ENCODE assay signal across 12 cellular contexts in the genomic region with DNA sequence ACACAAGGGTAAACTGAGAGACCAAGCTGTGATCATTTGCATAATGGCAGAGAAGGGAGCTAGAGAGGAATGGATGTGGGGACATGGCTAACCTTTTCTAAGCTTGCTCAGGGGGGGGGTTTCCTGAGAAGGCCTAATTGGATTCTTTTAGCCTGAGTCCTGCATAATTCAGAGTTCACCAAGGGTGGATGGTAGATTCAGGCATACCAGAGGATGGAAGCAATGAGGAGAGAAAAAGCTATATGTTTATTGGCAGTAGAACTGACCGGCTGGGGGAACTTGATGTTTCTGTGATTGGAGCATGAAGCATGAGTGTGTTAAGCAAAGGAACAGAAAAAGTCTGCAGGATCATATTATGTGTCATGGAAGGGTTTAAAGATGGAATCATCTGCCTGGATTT.
"Had no signal": no experiment of that assay in that cellular context is flagged by ENCODE, and none has a peak within 500 bp of the region (broad histone marks: within the 10 kb centered on the region; RNA-seq: fewer than 3 reads in every experiment).

No MANE protein-coding gene starts in this region.

- H3K27ac ChIP-seq: ascending aorta, spleen, testis, upper lobe of left lung had no signal

- H3K4me1 ChIP-seq: spleen, testis, upper lobe of left lung had no signal

- DNase-seq: activated CD4-positive, alpha-beta T cell treated with anti-CD3 and anti-CD28 coated beads, Interleukin-2, amount 50 U/mL, for 1 hour; activated CD8-positive, alpha-beta memory T cell treated with anti-CD3 and anti-CD28 coated beads for 24 hours; activated naive CD4-positive, alpha-beta T cell treated with Interleukin-2 at 50 U/mL for 16 hours; left ventricle myocardium superior; spleen; stimulated activated naive CD8-positive, alpha-beta T cell treated with anti-CD3 and anti-CD28 coated beads, Interleukin-15, amount 100 ng/mL, for 72 hours; SW 1271; testis; upper lobe of left lung had no signal

- H3K4me3 ChIP-seq: ascending aorta, spleen, testis, upper lobe of left lung had no signal

- H3K36me3 ChIP-seq: ascending aorta, spleen, upper lobe of left lung had no signal

- H3K9me3 ChIP-seq: ascending aorta, spleen, testis, upper lobe of left lung had no signal

- ATAC-seq: activated CD4-positive, CD25-positive, alpha-beta regulatory T cell treated with anti-CD3 and anti-CD28 coated beads, Interleukin-2, amount 50 U/mL, for 24 hours; left ventricle myocardium superior; sciatic nerve; stimulated activated naive CD8-positive, alpha-beta T cell treated with anti-CD3 and anti-CD28 coated beads, Interleukin-15, amount 100 ng/mL, for 72 hours had no signal

- H3K27me3 ChIP-seq: ascending aorta, spleen, testis, upper lobe of left lung had no signal
